Comparison of ENCODE assay signal across 25 cellular contexts in genomic region chr11:36247493-36247892, GRCh38.
"Had no signal": no experiment of that assay in that cellular context is flagged by ENCODE, and none has a peak within 500 bp of the region (broad histone marks: within the 10 kb centered on the region; RNA-seq: fewer than 3 reads in every experiment).

No MANE protein-coding gene starts in this region.

- H3K9me3 ChIP-seq: neutrophil, pancreas, stomach, thoracic aorta, thyroid gland, upper lobe of left lung, vagina had no signal

- H3K4me1 ChIP-seq: pancreas, psoas muscle, spleen, stomach, thyroid gland, tibial nerve, upper lobe of left lung, vagina had no signal

- H3K36me3 ChIP-seq: neutrophil, pancreas, spleen, stomach, thoracic aorta, thyroid gland, upper lobe of left lung, vagina had no signal

- H3K4me3 ChIP-seq: pancreas, psoas muscle, skin epidermis, smooth muscle cell, spleen, stomach, thoracic aorta, thyroid gland, tibial nerve, upper lobe of left lung, vagina had no signal

- H3K27ac ChIP-seq: neutrophil, pancreas, psoas muscle, skin epidermis, spleen, stomach, thoracic aorta, thyroid gland, tibial nerve, vagina had no signal

- DNase-seq: naive thymus-derived CD4-positive, alpha-beta T cell; natural killer cell; nucleus accumbens; pancreas; posterior cingulate gyrus; psoas muscle; right cardiac atrium; spleen; stimulated activated CD4-positive, alpha-beta T cell treated with anti-CD3 and anti-CD28 coated beads, Interleukin-12 subunit alpha, Interleukin-12 subunit beta, amount 100 ng/mL, for 4 hours; stimulated activated CD4-positive, alpha-beta T cell treated with anti-CD3 and anti-CD28 coated beads, Interleukin-1b, Interleukin-23, amount 100 ng/mL, for 48 hours; stimulated activated CD4-positive, alpha-beta T cell treated with anti-CD3 and anti-CD28 coated beads, Interleukin-4, amount 100 ng/mL, for 24 hours; stimulated activated naive B cell treated with anti-CD40 and anti-IgM and Interleukin-4, amounts not matched to agents 10 μg/mL and 1 μg/mL and 100 μg/mL, for 72 hours; stimulated activated naive CD4-positive, alpha-beta T cell treated with Interleukin-2 at 50 U/mL for 16 hours; stomach; thyroid gland; trophoblast cell; upper lobe of left lung had no signal

- ATAC-seq: naive thymus-derived CD4-positive, alpha-beta T cell; natural killer cell; pancreas; psoas muscle; right cardiac atrium; sciatic nerve; stimulated activated effector memory CD8-positive, alpha-beta T cell treated with anti-CD3 and anti-CD28 coated beads, Interleukin-12 subunit alpha, Interleukin-12 subunit beta, amount 100 ng/mL, for 72 hours; stimulated activated naive B cell treated with anti-CD40 and anti-IgM and Interleukin-4, amounts not matched to agents 10 μg/mL and 1 μg/mL and 100 μg/mL, for 72 hours had no signal

- H3K27me3 ChIP-seq: pancreas, thyroid gland, tibial nerve, upper lobe of left lung, vagina had no signal
